Comparison of ENCODE assay signal across 19 cellular contexts in genomic region chr9:37404590-37404989, GRCh38. TPM values are rescaled to one million over a fixed set of nuclear protein-coding genes. Genes with fewer than 3 reads are reported as not detected.
DNase-seq lines count a peak whose midpoint lies in the region; ATAC-seq, FAIRE-seq and TF ChIP-seq lines count a peak whose summit lies in the region.
"Had no signal": no experiment of that assay in that cellular context is flagged by ENCODE, and none has a peak within 500 bp of the region (broad histone marks: within the 10 kb centered on the region; RNA-seq: fewer than 3 reads in every experiment).

No MANE protein-coding gene starts in this region.

- no peak for TF ChIP-seq EP300 in GM12878 (IDR thresholded peaks at IDR 0.05; ENCODE audit: borderline replicate concordance in 1 of 2, control insufficient read depth in 1 of 2, low read depth in 2 of 2, low read length in 2 of 2)

- RAD21 ChIA-PET in GM12878 (lab: Charles Lee; ENCODE audit: unreplicated experiment), result interaction anchor here (0.6 to 1.4 kb wide), 5 partner anchors 22 to 211 kb away, joined by 3 read pairs; no protein-coding TSS in a partner anchor

- H3K9me2 ChIP-seq in OCI-LY1 (ENCODE audit: low read depth, low read length), result no peaks in the 10 kb centered on the region

- WGBS in GM12878 (ENCODE audit: insufficient coverage, insufficient replicate concordance, low lambda C conversion rate, missing lambda C conversion rate), result 74% methylated on average over 9 of the region's 9 CpGs

- SMC1A ChIA-PET in GM12878 (lab: Charles Lee; ENCODE audit: uncharacterized antibody, unreplicated experiment), result interaction anchor here (0.7 to 2.9 kb wide), 8 partner anchors 10 to 409 kb away, joined by 3 to 9 read pairs (median 3); partner anchors contain the start of gene ZBTB5

- no peak for FAIRE-seq in GM12878 (lab: Jason Lieb, UNC)
- FAIRE-seq: HepG2 had no signal

- H3K4me3 ChIP-seq in GM12865 (ENCODE audit: low read depth, low read length) (peak overlapping the region; percentile 59), OCI-LY1 (ENCODE audit: low read depth, low read length, poor library complexity, severe bottlenecking) (peak overlapping the region; percentile 58), GM12878 (no peak overlapping the region), osteoblast (ENCODE audit: insufficient read depth, low read length) (no peak overlapping the region), mucosa of descending colon (no peak overlapping the region)

- peak overlapping the region; percentile 89 for H3K9ac ChIP-seq in OCI-LY1 (ENCODE audit: low read length)
- H3K9ac ChIP-seq in GM12878 (ENCODE audit: control insufficient read depth, insufficient read depth, low read length), result no peak overlapping the region; the same call in 1 of the 2 replicates

- H3K4me2 ChIP-seq in OCI-LY1 (ENCODE audit: low read length), result peak overlapping the region; percentile 85
- no peak overlapping the region for H3K4me2 ChIP-seq in GM12878 (ENCODE audit: control insufficient read depth, insufficient read depth)
- no peak overlapping the region for H3K4me2 ChIP-seq in osteoblast (ENCODE audit: insufficient read depth, low read length)

- TF ChIP-seq POLR2A in GM12878 (IDR thresholded peaks at IDR 0.05; ENCODE audit: low read depth, low read length), result no peak

- H3K4me1 ChIP-seq in OCI-LY1 (ENCODE audit: insufficient read depth, low read length, severe bottlenecking) (peaks cover 99% of the 10 kb centered on the region), GM12878 (ENCODE audit: control insufficient read depth, insufficient read depth, low read length) (peaks cover 64% of the 10 kb centered on the region), osteoblast (ENCODE audit: insufficient read depth, low read length) (no peaks in the 10 kb centered on the region), mucosa of descending colon (ENCODE audit: low read depth) (no peaks in the 10 kb centered on the region)

- no peak for DNase-seq in GM12865 (ENCODE audit: low read depth)
- DNase-seq in GM12878 (ENCODE audit: low read depth, low spot score), result no peak
- DNase-seq in osteoblast (ENCODE audit: insufficient read length, low spot score, missing footprints), result peak; percentile 62
- DNase-seq in mucosa of descending colon, result no peak
- no peak for DNase-seq in NCI-H1105 (lab: John Stamatoyannopoulos, UW)
- DNase-seq: CD4-positive, CD25-positive, alpha-beta regulatory T cell; COR-L47; DMS 273 treated with DMSO at 0.1 percent for 48 hours; GDM1; HFFc6; KBM-7; NCI-H1694 treated with DMSO at 0.1 percent for 48 hours; NCI-H748 treated with DMSO at 0.1 percent for 48 hours; NK-92 treated with Interleukin-12 subunit alpha and Interleukin-12 subunit beta, amount 100 ng/mL, for 24 hours; SW 1271 had no signal

- H3K79me2 ChIP-seq in OCI-LY1 (ENCODE audit: insufficient read depth, low read length) (no peaks in the 10 kb centered on the region), GM12878 (ENCODE audit: control insufficient read depth, insufficient read depth, low read length) (peaks cover 30% of the 10 kb centered on the region), osteoblast (ENCODE audit: insufficient read depth, low read length) (no peaks in the 10 kb centered on the region)

- H3K27ac ChIP-seq in OCI-LY1 (ENCODE audit: low read depth, low read length, poor library complexity, severe bottlenecking), result peak overlapping the region; percentile 100
- H3K27ac ChIP-seq in GM12878 (ENCODE audit: control insufficient read depth, insufficient read depth), result peak overlapping the region; percentile 96
- no peak overlapping the region for H3K27ac ChIP-seq in osteoblast (ENCODE audit: low read depth, low read length)

- intact Hi-C loops in GM12878 (cut with micrococcal nuclease; ENCODE audit: unreplicated experiment) (loop anchor here (5.0 to 10.0 kb wide), 2 partner anchors 207 to 530 kb away; no protein-coding TSS in a partner anchor), mucosa of descending colon (cut with DNase I, micrococcal nuclease) (no loop called here)

- 0 out of 2 replicates have a peak, but pooled peaks cover 1% of the 10 kb centered on the region for H3F3A ChIP-seq in OCI-LY1 (ENCODE audit: insufficient read depth, low read length)

- CTCF ChIA-PET in GM12878 (lab: Yijun Ruan, JAX), result interaction anchor here (0.6 to 15.1 kb wide), 6 partner anchors 8 to 33 kb away, joined by 3 to 220 read pairs (median 4); no protein-coding TSS in a partner anchor

- no peak for TF ChIP-seq RAD21 in GM12878 (IDR thresholded peaks at IDR 0.05; ENCODE audit: insufficient read depth, low read depth, low read length)

- no TSS peak for BruUV-seq in GM12878 (replicated peaks; lab: Mats Ljungman, UMichigan)

- POLR2A ChIA-PET in GM12878 (lab: Charles Lee), result interaction anchor here (1.0 to 15.5 kb wide), 2 partner anchors 32 to 59 kb away, joined by 3 to 212 read pairs; no protein-coding TSS in a partner anchor

- H3K36me3 ChIP-seq in OCI-LY1 (ENCODE audit: insufficient read depth, low read length) (no peaks in the 10 kb centered on the region), GM12878 (ENCODE audit: control insufficient read depth in 2 of 2, insufficient read depth in 2 of 2, low read length in 1 of 2) (no peaks in the 10 kb centered on the region), osteoblast (ENCODE audit: insufficient read depth, low read length) (no peaks in the 10 kb centered on the region), mucosa of descending colon (ENCODE audit: low read depth) (no peaks in the 10 kb centered on the region)

- H3K27me3 ChIP-seq in OCI-LY1 (ENCODE audit: insufficient read depth, low read length) (no peaks in the 10 kb centered on the region), GM12878 (replicated peaks in 1 of 2; ENCODE audit: control insufficient read depth in 2 of 2, insufficient read depth in 2 of 2, low read length in 1 of 2) (no peaks in the 10 kb centered on the region), osteoblast (ENCODE audit: insufficient read depth, low read length) (peaks cover 6% of the 10 kb centered on the region)

- TF ChIP-seq CTCF in GM12865 (IDR thresholded peaks at IDR 0.05; ENCODE audit: insufficient read depth, low read depth, low read length, missing control alignments) (no peak), OCI-LY1 (IDR thresholded peaks at IDR 0.05; ENCODE audit: low read length) (peak; percentile 14; the same call in 1 of the 2 replicates), GM12878 (IDR thresholded peaks at IDR 0.05 in 2 of 3, conservative IDR thresholded peaks at IDR 0.05 in 1 of 3; ENCODE audit: control insufficient read depth in 2 of 3, extremely low read depth in 1 of 3, insufficient read depth in 1 of 3, low read depth in 3 of 3, low read length in 3 of 3) (no peak), osteoblast (IDR thresholded peaks at IDR 0.05; ENCODE audit: extremely low read depth, low read depth, low read length) (no peak), mucosa of descending colon (IDR thresholded peaks at IDR 0.05) (no peak)

- no peaks in the 10 kb centered on the region for H3K9me3 ChIP-seq in OCI-LY1 (ENCODE audit: low read length)
- H3K9me3 ChIP-seq in GM12878 (replicated peaks; ENCODE audit: control insufficient read depth, insufficient read depth, low read length), result no peaks in the 10 kb centered on the region
- no peaks in the 10 kb centered on the region for H3K9me3 ChIP-seq in osteoblast (ENCODE audit: low read depth, low read length)
- no peaks in the 10 kb centered on the region for H3K9me3 ChIP-seq in mucosa of descending colon

- in situ Hi-C loops in GM12878 (cut with MboI), result no loop called here

- ATAC-seq in GM12878, result no peak
- no peak for ATAC-seq in GM21360 (IDR thresholded peaks at IDR 0.05; ENCODE audit: unreplicated experiment)
- ATAC-seq in mucosa of descending colon, result no peak
- no peak for ATAC-seq in GM18868 (IDR thresholded peaks at IDR 0.05; ENCODE audit: unreplicated experiment)
- ATAC-seq: HepG2 had no signal

- H4K20me1 ChIP-seq in OCI-LY1 (ENCODE audit: insufficient read depth, low read length) (no peaks in the 10 kb centered on the region), GM12878 (ENCODE audit: control insufficient read depth, insufficient read depth) (no peaks in the 10 kb centered on the region), osteoblast (ENCODE audit: insufficient read depth, low read length) (no peaks in the 10 kb centered on the region)

- H2AFZ ChIP-seq in OCI-LY1 (ENCODE audit: low read length) (no peak overlapping the region), GM12878 (ENCODE audit: control insufficient read depth, low read depth, low read length) (no peak overlapping the region), osteoblast (ENCODE audit: low read length) (no peak overlapping the region)

TF ChIP-seq in GM12878, 131 proteins besides CTCF, POLR2A, EP300 and RAD21 (continues in another document):
- TF ChIP-seq YBX1 (IDR thresholded peaks at IDR 0.05) (no peak), SMAD1 (IDR thresholded peaks at IDR 0.05; ENCODE audit: low read depth, partially characterized antibody) (no peak)

RNA-seq across cellular contexts. Expression of gene GRHPR, which starts 17.9 kb away (rescaled TPM):
- 108 and 136 TPM in 2 replicates for total RNA-seq in GM12878 (2013; cell fraction: nucleolus; rRNA removed)
- total RNA-seq in GM12878 (2014; rRNA removed) (179 and 190 TPM in 2 replicates), GM12878 (2014; rRNA removed; fragmentation: Illumina TruSeq; extraction: Trizol) (104 and 111 TPM in 2 replicates), GM12878 (2021) (120 and 127 TPM in 2 replicates), osteoblast (149 and 165 TPM in 2 replicates), mucosa of descending colon (10 to 100 TPM; 63.0 to 81.3 (median 79.5) TPM)
- 70.6 TPM for polyA plus RNA-seq in GM12878 (2011; ENCODE audit: low read depth)
- polyA plus RNA-seq in GM12878 (2011; rRNA removed) (68.5 and 132 TPM in 2 replicates), GM12878 (2014; fragmentation: Illumina TruSeq; extraction: Trizol) (65.4 and 96.1 TPM in 2 replicates), GM12878 (2014; fragmentation: Nextera tagmentation; extraction: Ambion mirVana) (10 to 100 TPM; 52.4 to 78.6 TPM), GM12878 (2014; rRNA removed) (194 and 209 TPM in 2 replicates), GM12878 (2016; fragmentation: Nextera tagmentation; extraction: Ambion mirVana) (100 to 1,000 TPM; 153 to 154 TPM)
- 195 and 247 TPM in 2 replicates for polyA plus RNA-seq in GM12878 (2011; cell fraction: cytosol; rRNA removed)
- polyA plus RNA-seq in GM12878 (2011; cell fraction: nucleus; rRNA removed), result 168 and 195 TPM in 2 replicates
- 91.5 and 110 TPM in 2 replicates for polyA plus RNA-seq in GM12878 (2012)
- polyA minus RNA-seq in GM12878 (2011; rRNA and poly(A)+ RNA removed), result 81.4 and 134 TPM in 2 replicates
- 31.9 and 41.0 TPM in 2 replicates for polyA minus RNA-seq in GM12878 (2011; cell fraction: cytosol; rRNA and poly(A)+ RNA removed)
- 33.0 and 70.1 TPM in 2 replicates for polyA minus RNA-seq in GM12878 (2011; cell fraction: nucleus; rRNA and poly(A)+ RNA removed)

Comparison
In these comparisons a context has a peak if more than half of its experiments do, and no peak if none do; other contexts are left out.
1. H3K4me3 ChIP-seq: peak in GM12865 (single experiment) and OCI-LY1 (single experiment); none in GM12878 (single experiment), osteoblast (single experiment) and mucosa of descending colon (single experiment).